ENCODE assay signal across 7 cellular contexts in the genomic region with DNA sequence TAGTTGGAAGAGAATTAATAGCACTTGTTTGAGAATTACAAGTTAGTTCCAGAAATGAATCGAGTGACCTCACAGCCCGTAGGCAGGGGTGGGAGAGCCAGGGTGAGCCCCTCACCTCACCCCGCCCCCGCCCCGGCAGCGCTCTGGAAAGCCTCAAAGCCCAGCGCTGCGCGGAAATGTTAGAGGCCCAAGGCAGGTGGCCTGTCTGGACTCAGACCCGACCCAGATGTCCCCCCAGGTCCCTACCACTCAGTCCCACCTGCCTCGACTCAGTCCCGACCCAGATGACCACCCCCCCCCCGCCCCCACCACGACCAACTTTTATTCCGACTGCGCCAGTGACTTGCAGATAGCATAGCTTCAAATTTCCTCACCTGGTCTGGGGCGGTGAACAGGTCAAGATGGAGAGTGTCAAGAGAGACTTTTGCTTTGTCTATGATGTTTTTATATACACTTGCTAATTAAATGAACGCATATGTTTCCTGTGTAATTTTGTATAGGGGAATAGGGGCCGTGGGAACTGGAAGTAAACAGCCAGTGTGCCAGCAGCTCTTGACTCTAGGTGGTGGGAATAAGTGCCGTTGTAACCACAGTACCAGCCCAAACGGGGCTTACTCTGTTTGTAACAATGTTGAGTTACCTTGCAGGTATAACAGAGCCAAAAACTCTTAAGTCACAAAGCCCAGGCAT. TPM values are rescaled to one million over a fixed set of nuclear protein-coding genes. Genes with fewer than 3 reads are reported as not detected.
A peak's percentile ranks its signal among the peaks of the same experiment; 100 is the strongest.
DNase-seq lines count a peak whose midpoint lies in the region; ATAC-seq, FAIRE-seq and TF ChIP-seq lines count a peak whose summit lies in the region.

No MANE protein-coding gene starts in this region.

- peak overlapping the region; percentile 96; the same call in 1 of the 2 replicates for H3K4me2 ChIP-seq in GM12878 (ENCODE audit: control insufficient read depth, insufficient read depth)

- WGBS in GM12878 (ENCODE audit: insufficient coverage, insufficient replicate concordance, low lambda C conversion rate, missing lambda C conversion rate): 54% methylated on average over 21 of the region's 21 CpGs

- peaks cover 14% of the 10 kb centered on the region for H3K36me3 ChIP-seq in MG63
- no peaks in the 10 kb centered on the region for H3K36me3 ChIP-seq in GM12878 (ENCODE audit: control insufficient read depth in 2 of 2, insufficient read depth in 2 of 2, low read length in 1 of 2)
- no peaks in the 10 kb centered on the region for H3K36me3 ChIP-seq in subcutaneous abdominal adipose tissue (ENCODE audit: control insufficient read depth in 5 of 5, insufficient read depth in 5 of 5, low read length in 5 of 5)

- no peak for TF ChIP-seq POLR2A in GM12878 (IDR thresholded peaks at IDR 0.05; ENCODE audit: low read depth, low read length)

- intact Hi-C loops in GM12878 (cut with micrococcal nuclease; ENCODE audit: unreplicated experiment): no loop called here

- RAD21 ChIA-PET in GM12878 (lab: Charles Lee; ENCODE audit: unreplicated experiment): no interaction called here

- ATAC-seq in GM12878: no peak

- no peaks in the 10 kb centered on the region for H4K20me1 ChIP-seq in GM12878 (ENCODE audit: control insufficient read depth, insufficient read depth)

- H3K9ac ChIP-seq in GM12878 (ENCODE audit: control insufficient read depth, insufficient read depth, low read length) (no peak overlapping the region), subcutaneous abdominal adipose tissue (ENCODE audit: low read length in 5 of 5) (peak overlapping the region in 4 of 5 donors; percentile 82 to 89 (median 86))

- SMC1A ChIA-PET in GM12878 (lab: Charles Lee; ENCODE audit: uncharacterized antibody, unreplicated experiment): no interaction called here

- no peak for TF ChIP-seq EP300 in GM12878 (IDR thresholded peaks at IDR 0.05; ENCODE audit: borderline replicate concordance in 1 of 2, control insufficient read depth in 1 of 2, low read depth in 2 of 2, low read length in 2 of 2)

- TF ChIP-seq CTCF in GM12878 (IDR thresholded peaks at IDR 0.05 in 2 of 3, conservative IDR thresholded peaks at IDR 0.05 in 1 of 3; ENCODE audit: control insufficient read depth in 2 of 3, extremely low read depth in 1 of 3, insufficient read depth in 1 of 3, low read depth in 3 of 3, low read length in 3 of 3): no peak

- CTCF ChIA-PET in GM12878 (lab: Yijun Ruan, JAX): no interaction called here

- no peak for TF ChIP-seq RAD21 in GM12878 (IDR thresholded peaks at IDR 0.05; ENCODE audit: insufficient read depth, low read depth, low read length)

- H3K27ac ChIP-seq in GM12878 (ENCODE audit: control insufficient read depth, insufficient read depth) (no peak overlapping the region), subcutaneous abdominal adipose tissue (ENCODE audit: low read depth, low read length) (peak overlapping the region; percentile 97)

- H3K9me3 ChIP-seq in MG63 (no peaks in the 10 kb centered on the region), GM12878 (replicated peaks; ENCODE audit: control insufficient read depth, insufficient read depth, low read length) (no peaks in the 10 kb centered on the region; the same call in 2 of the 3 replicates), subcutaneous abdominal adipose tissue (ENCODE audit: control insufficient read depth in 5 of 5, low read length in 5 of 5) (no peaks in the 10 kb centered on the region)

- peak overlapping the region; percentile 66 for H3K4me3 ChIP-seq in MG63
- H3K4me3 ChIP-seq in GM12878: peak overlapping the region; percentile 60; the same call in 1 of the 2 replicates
- H3K4me3 ChIP-seq in subcutaneous abdominal adipose tissue (ENCODE audit: low read depth in 1 of 5, low read length in 5 of 5): peak overlapping the region; percentile 55 to 95 (median 79)

- FAIRE-seq in GM12878 (lab: Jason Lieb, UNC): no peak

- DNase-seq in MG63 (no peak), GM12878 (ENCODE audit: low read depth, low spot score) (no peak), left kidney (ENCODE audit: low read depth, low spot score) (peak; percentile 78), DMS153 treated with DMSO at 0.1 percent for 48 hours (lab: John Stamatoyannopoulos, UW; ENCODE audit: unreplicated experiment) (no peak), NCI-H69 (lab: John Stamatoyannopoulos, UW) (no peak), GM19238 (ENCODE audit: insufficient read length, low spot score) (no peak)

- POLR2A ChIA-PET in GM12878 (lab: Charles Lee): no interaction called here

- in situ Hi-C loops in GM12878 (cut with MboI): no loop called here

- no peaks in the 10 kb centered on the region for H3K27me3 ChIP-seq in MG63
- H3K27me3 ChIP-seq in GM12878 (replicated peaks in 1 of 2; ENCODE audit: control insufficient read depth in 2 of 2, insufficient read depth in 2 of 2, low read length in 1 of 2): peaks cover 8 to 22% of the 10 kb centered on the region in 2 experiments
- H3K27me3 ChIP-seq in subcutaneous abdominal adipose tissue (ENCODE audit: control insufficient read depth in 5 of 5, insufficient read depth in 4 of 5, low read length in 5 of 5): peaks cover 0 to 6% (median 0%) of the 10 kb centered on the region in 5 donors

- H3K79me2 ChIP-seq in GM12878 (ENCODE audit: control insufficient read depth, insufficient read depth, low read length): no peaks in the 10 kb centered on the region

- no peaks in the 10 kb centered on the region; the same call in 1 of the 2 replicates for H3K4me1 ChIP-seq in GM12878 (ENCODE audit: control insufficient read depth, insufficient read depth, low read length)
- peaks cover 22 to 39% (median 33%) of the 10 kb centered on the region in 5 donors for H3K4me1 ChIP-seq in subcutaneous abdominal adipose tissue (ENCODE audit: control insufficient read depth in 5 of 5, insufficient read depth in 5 of 5, low read length in 5 of 5)

- no TSS peak for BruUV-seq in GM12878 (replicated peaks; lab: Mats Ljungman, UMichigan)

- H2AFZ ChIP-seq in GM12878 (ENCODE audit: control insufficient read depth, low read depth, low read length): peak overlapping the region; percentile 39; the same call in 1 of the 2 replicates

TF ChIP-seq in GM12878, 131 proteins besides CTCF, POLR2A, EP300 and RAD21:
- TF ChIP-seq CREM (IDR thresholded peaks at IDR 0.05; ENCODE audit: low read depth): no peak
- TF ChIP-seq ZNF207 (IDR thresholded peaks at IDR 0.05; ENCODE audit: borderline replicate concordance): no peak
- TF ChIP-seq GATAD2B (conservative IDR thresholded peaks at IDR 0.05; ENCODE audit: low read depth): no peak
- TF ChIP-seq FOS (IDR thresholded peaks at IDR 0.05; ENCODE audit: borderline replicate concordance, extremely low read depth, insufficient read length): no peak
- no peak for TF ChIP-seq CHD2 (IDR thresholded peaks at IDR 0.05; ENCODE audit: borderline replicate concordance, low read depth, low read length)

RNA-seq across cellular contexts. Expression of gene PXDC1, which starts 1.2 kb away (rescaled TPM):
- total RNA-seq in MG63 (2014; rRNA removed; shearing (Covaris generic); ENCODE audit: low replicate concordance): 67.9 and 71.9 TPM in 2 replicates
- total RNA-seq in GM12878 (2013; cell fraction: nucleolus; rRNA removed): 0.19 TPM in 1 of 2 replicates, not detected in the other
- total RNA-seq in GM12878 (2014; rRNA removed): 0.40 and 0.44 TPM in 2 replicates
- 0.18 and 0.36 TPM in 2 replicates for total RNA-seq in GM12878 (2014; rRNA removed; fragmentation: Illumina TruSeq; extraction: Trizol)
- 0.72 TPM in 2 replicates for total RNA-seq in GM12878 (2021)
- polyA plus RNA-seq in GM12878 (2011; ENCODE audit: low read depth): 0.31 TPM
- polyA plus RNA-seq in GM12878 (2011; rRNA removed): 0.03 TPM in 1 of 2 replicates, not detected in the other
- not detected in 2 replicates for polyA plus RNA-seq in GM12878 (2011; cell fraction: cytosol; rRNA removed)
- polyA plus RNA-seq in GM12878 (2011; cell fraction: nucleus; rRNA removed): not detected in 2 replicates
- polyA plus RNA-seq in GM12878 (2012): 0.43 and 0.88 TPM in 2 replicates
- polyA plus RNA-seq in GM12878 (2014; fragmentation: Illumina TruSeq; extraction: Trizol): 0.28 and 0.38 TPM in 2 replicates
- under 1 TPM; 0.06 to 0.18 TPM for polyA plus RNA-seq in GM12878 (2014; fragmentation: Nextera tagmentation; extraction: Ambion mirVana)
- 0.50 and 0.52 TPM in 2 replicates for polyA plus RNA-seq in GM12878 (2014; rRNA removed)
- polyA plus RNA-seq in GM12878 (2016; fragmentation: Nextera tagmentation; extraction: Ambion mirVana): not detected
- polyA minus RNA-seq in GM12878 (2011; rRNA and poly(A)+ RNA removed): not detected in 2 replicates
- polyA minus RNA-seq in GM12878 (2011; cell fraction: cytosol; rRNA and poly(A)+ RNA removed): not detected in 2 replicates
- polyA minus RNA-seq in GM12878 (2011; cell fraction: nucleus; rRNA and poly(A)+ RNA removed): not detected in 2 replicates

Comparison
In these comparisons a context has a peak if more than half of its experiments do, and no peak if none do; other contexts are left out.
1. RNA of gene PXDC1, which starts 1.2 kb away (total RNA-seq): 67.9 to 71.9 TPM in MG63; 0.18 to 0.72 TPM in GM12878; every median in the first group is over 10 times any median in the second.
2. Peak in every context shown above with its lines, with median percentiles within 50 percentile points of each other: H3K4me3 ChIP-seq.